ENCODE assay signal across 8 cellular contexts in genomic region chr22:32411388-32411787, GRCh38. TPM values are rescaled to one million over a fixed set of nuclear protein-coding genes. Genes with fewer than 3 reads are reported as not detected.
DNase-seq lines count a peak whose midpoint lies in the region; ATAC-seq and TF ChIP-seq lines count a peak whose summit lies in the region.

No MANE protein-coding gene starts in this region.

- POLR2A ChIA-PET in PC-9 (lab: Charles Lee; ENCODE audit: unreplicated experiment): no interaction called here

- H2AFZ ChIP-seq in PC-9: peak overlapping the region; percentile 91

- CTCF ChIA-PET in activated naive CD4-positive, alpha-beta T cell treated with anti-CD3 and anti-CD28 coated beads, Interleukin-2, amount 10 ng/mL, durations not matched to agents 7 days and 5 days (lab: Charles Lee): interaction anchor here (1.0 to 2.5 kb wide), 4 partner anchors 8 to 65 kb away, joined by 3 to 12 read pairs (median 8); partner anchors contain the start of gene FBXO7
- CTCF ChIA-PET in PC-9 (lab: Charles Lee): interaction anchor here (0.5 to 1.4 kb wide), 2 partner anchors 13 to 441 kb away, joined by 3 read pairs; no protein-coding TSS in a partner anchor

- intact Hi-C loops in PC-9 (cut with micrococcal nuclease; ENCODE audit: unreplicated experiment): no loop called here

- H3F3A ChIP-seq in PC-9 (ENCODE audit: insufficient read depth, low read depth): no peaks in the 10 kb centered on the region; the same call in 1 of the 2 replicates

- H3K4me2 ChIP-seq in PC-9: peak overlapping the region; percentile 80

- H3K9me3 ChIP-seq in PC-9 (ENCODE audit: insufficient read depth, low read depth) (no peaks in the 10 kb centered on the region), mucosa of stomach (ENCODE audit: control insufficient read depth, low read length) (no peaks in the 10 kb centered on the region)

- H3K27ac Mint-ChIP-seq in activated naive CD4-positive, alpha-beta T cell treated with anti-CD3 and anti-CD28 coated beads, Interleukin-2, amount 10 ng/mL, durations not matched to agents 7 days and 5 days: peak overlapping the region; percentile 90

- H3K9me3 Mint-ChIP-seq in activated naive CD4-positive, alpha-beta T cell treated with anti-CD3 and anti-CD28 coated beads, Interleukin-2, amount 10 ng/mL, durations not matched to agents 7 days and 5 days: no peaks in the 10 kb centered on the region

- peaks cover 13% of the 10 kb centered on the region for H3K27me3 Mint-ChIP-seq in activated naive CD4-positive, alpha-beta T cell treated with anti-CD3 and anti-CD28 coated beads, Interleukin-2, amount 10 ng/mL, durations not matched to agents 7 days and 5 days

- no peak for ATAC-seq in HG03521 (IDR thresholded peaks at IDR 0.05; ENCODE audit: unreplicated experiment)

- no peak for TF ChIP-seq CTCF in PC-9 (conservative IDR thresholded peaks at IDR 0.05)

- peak overlapping the region; percentile 59 for H3K27ac ChIP-seq in PC-9

- DNase-seq in activated naive CD4-positive, alpha-beta T cell treated with anti-CD3 and anti-CD28 coated beads, Interleukin-2, amount 10 ng/mL, durations not matched to agents 7 days and 5 days: no peak
- no peak for DNase-seq in activated naive CD4-positive, alpha-beta T cell treated with Interleukin-2 at 50 U/mL for 16 hours
- DNase-seq in PC-9 (peak in 1 of 2 experiments; percentile 71), dermis blood vessel endothelial cell (peak; percentile 50), NCI-H1417 treated with DMSO at 0.1 percent for 48 hours (lab: John Stamatoyannopoulos, UW) (no peak), NCI-H187 treated with DMSO at 0.1 percent for 48 hours (lab: John Stamatoyannopoulos, UW) (no peak)

- peaks cover 55% of the 10 kb centered on the region for H3K4me1 Mint-ChIP-seq in activated naive CD4-positive, alpha-beta T cell treated with anti-CD3 and anti-CD28 coated beads, Interleukin-2, amount 10 ng/mL, durations not matched to agents 7 days and 5 days

- H3K36me3 ChIP-seq in PC-9 (ENCODE audit: low read depth) (peaks cover 21% of the 10 kb centered on the region), mucosa of stomach (ENCODE audit: control insufficient read depth, insufficient read depth, low read length) (no peaks in the 10 kb centered on the region)

- H3K4me3 ChIP-seq in PC-9: peak overlapping the region; percentile 72
- H3K4me3 ChIP-seq in mucosa of stomach (ENCODE audit: low read length): peak overlapping the region; percentile 78

- peaks cover 40% of the 10 kb centered on the region for H3K79me2 ChIP-seq in PC-9 (ENCODE audit: low read depth)

- 0 out of 2 replicates have a peak, but pooled peaks cover 9% of the 10 kb centered on the region for H4K20me1 ChIP-seq in PC-9 (ENCODE audit: insufficient read depth)

- peaks cover 10% of the 10 kb centered on the region; the same call in 1 of the 2 replicates for H3K27me3 ChIP-seq in PC-9 (ENCODE audit: insufficient read depth, low read depth)
- H3K27me3 ChIP-seq in mucosa of stomach (ENCODE audit: control insufficient read depth, insufficient read depth, low read length): no peaks in the 10 kb centered on the region

- peaks cover 30% of the 10 kb centered on the region for H3K36me3 Mint-ChIP-seq in activated naive CD4-positive, alpha-beta T cell treated with anti-CD3 and anti-CD28 coated beads, Interleukin-2, amount 10 ng/mL, durations not matched to agents 7 days and 5 days

- peak overlapping the region; percentile 89 for H3K9ac ChIP-seq in mucosa of stomach (ENCODE audit: low read length)

- BruUV-seq in PC-9 (replicated peaks; lab: Mats Ljungman, UMichigan): no TSS peak

- peak overlapping the region; percentile 96 for H3K4me3 Mint-ChIP-seq in activated naive CD4-positive, alpha-beta T cell treated with anti-CD3 and anti-CD28 coated beads, Interleukin-2, amount 10 ng/mL, durations not matched to agents 7 days and 5 days

- H3K4me1 ChIP-seq in PC-9 (replicated peaks; ENCODE audit: insufficient read depth) (peaks cover 17% of the 10 kb centered on the region), mucosa of stomach (ENCODE audit: control insufficient read depth, insufficient read depth, low read length) (peaks cover 8% of the 10 kb centered on the region)

- no peaks in the 10 kb centered on the region for H3K9me2 ChIP-seq in PC-9 (ENCODE audit: insufficient read depth)

RNA-seq across cellular contexts. Expression of gene RTCB, which starts 0.7 kb away (rescaled TPM):
- total RNA-seq in PC-9 (2021) (75.9 and 76.5 TPM in 2 replicates), dermis blood vessel endothelial cell (151 and 175 TPM in 2 replicates)

RNA-seq across cellular contexts. Expression of gene BPIFC, which starts 52.9 kb away (rescaled TPM):
- total RNA-seq in PC-9 (2021): not detected in 2 replicates
- not detected in 2 replicates for total RNA-seq in dermis blood vessel endothelial cell

RNA-seq across cellular contexts. Expression of gene RFPL3, which starts 53.7 kb away (rescaled TPM):
- not detected in 2 replicates for total RNA-seq in PC-9 (2021)
- not detected in 2 replicates for total RNA-seq in dermis blood vessel endothelial cell
